In genomic region chr5:129107637-129108036, GRCh38 we compare ENCODE assay signal across 29 cellular contexts.
"Had no signal": no experiment of that assay in that cellular context is flagged by ENCODE, and none has a peak within 500 bp of the region (broad histone marks: within the 10 kb centered on the region; RNA-seq: fewer than 3 reads in every experiment).

No MANE protein-coding gene starts in this region.

- DNase-seq: colonic mucosa; cortex of kidney; dermis blood vessel endothelial cell; dorsolateral prefrontal cortex; effector CD4-positive, alpha-beta T cell; effector CD8-positive, alpha-beta T cell; effector memory CD4-positive, alpha-beta T cell; effector memory CD8-positive, alpha-beta T cell; endodermal cell; erythroblast; esophagus squamous epithelium; foreskin fibroblast; foreskin keratinocyte; foreskin melanocyte; gastrocnemius medialis; glutamatergic neuron; head of caudate nucleus; heart left ventricle; heart right ventricle had no signal

- H3K36me3 ChIP-seq: colonic mucosa had no signal

- FAIRE-seq: colon, endometrium, endothelial cell of umbilical vein, frontal cortex had no signal

- H3K27me3 ChIP-seq: colonic mucosa, dorsolateral prefrontal cortex, esophagus muscularis mucosa, esophagus squamous epithelium, foreskin keratinocyte, gastrocnemius medialis, gastroesophageal sphincter, heart left ventricle, heart right ventricle had no signal

- H3K27ac Mint-ChIP-seq: dendritic cell treated with granulocyte-macrophage colony-stimulating factor and Interleukin-4, amounts not matched to agents 40 ng/mL and 50 ng/mL, for 4 days; effector memory CD8-positive, alpha-beta T cell; endodermal cell had no signal

- H3K9me3 Mint-ChIP-seq: dendritic cell treated with granulocyte-macrophage colony-stimulating factor and Interleukin-4, amounts not matched to agents 40 ng/mL and 50 ng/mL, for 4 days; effector memory CD8-positive, alpha-beta T cell; endodermal cell had no signal

- H3K4me3 Mint-ChIP-seq: dendritic cell treated with granulocyte-macrophage colony-stimulating factor and Interleukin-4, amounts not matched to agents 40 ng/mL and 50 ng/mL, for 4 days; effector memory CD8-positive, alpha-beta T cell; endodermal cell had no signal

- H3K9me3 ChIP-seq: colonic mucosa, esophagus muscularis mucosa, esophagus squamous epithelium, gastrocnemius medialis, gastroesophageal sphincter, heart left ventricle, heart right ventricle had no signal

- H3K4me1 ChIP-seq: colonic mucosa, esophagus squamous epithelium had no signal

- ATAC-seq: effector memory CD8-positive, alpha-beta T cell; esophagus mucosa; foreskin keratinocyte; gastrocnemius medialis; gastroesophageal sphincter; heart left ventricle; heart right ventricle had no signal

- H3K4me3 ChIP-seq: colonic mucosa, coronary artery, dorsolateral prefrontal cortex, esophagus muscularis mucosa, esophagus squamous epithelium, gastrocnemius medialis, gastroesophageal sphincter, heart left ventricle, heart right ventricle had no signal

- H3K27ac ChIP-seq: colonic mucosa, coronary artery, dorsolateral prefrontal cortex, epithelial cell of prostate, esophagus muscularis mucosa, esophagus squamous epithelium, foreskin keratinocyte, gastrocnemius medialis, gastroesophageal sphincter, heart left ventricle, heart right ventricle had no signal

- H3K27me3 Mint-ChIP-seq: dendritic cell treated with granulocyte-macrophage colony-stimulating factor and Interleukin-4, amounts not matched to agents 40 ng/mL and 50 ng/mL, for 4 days; effector memory CD8-positive, alpha-beta T cell had no signal
